ENCODE assay signal across 18 cellular contexts in genomic region chr5:50724-51499, GRCh38. TPM values are rescaled to one million over a fixed set of nuclear protein-coding genes. Genes with fewer than 3 reads are reported as not detected.
DNase-seq lines count a peak whose midpoint lies in the region; ATAC-seq, FAIRE-seq and TF ChIP-seq lines count a peak whose summit lies in the region.
"Had no signal": no experiment of that assay in that cellular context is flagged by ENCODE, and none has a peak within 500 bp of the region (broad histone marks: within the 10 kb centered on the region; RNA-seq: fewer than 3 reads in every experiment).

No MANE protein-coding gene starts in this region.

- TF ChIP-seq POLR2A in A549 (IDR thresholded peaks at IDR 0.05; ENCODE audit: low read length) (no peak), prostate gland (IDR thresholded peaks at IDR 0.05) (no peak)

- H3K9me3 ChIP-seq in A549 (no peaks in the 10 kb centered on the region), H9 (ENCODE audit: control insufficient read depth, low read depth, low read length) (no peaks in the 10 kb centered on the region), endodermal cell (ENCODE audit: control insufficient read depth, low read length) (no peaks in the 10 kb centered on the region), neural cell (ENCODE audit: low read length) (peaks cover 3% of the 10 kb centered on the region), prostate gland (no peaks in the 10 kb centered on the region), PC-9 (ENCODE audit: insufficient read depth, low read depth) (no peaks in the 10 kb centered on the region)

- no peaks in the 10 kb centered on the region for H3K79me1 ChIP-seq in H9 (ENCODE audit: insufficient read depth, low read depth, low read length, poor library complexity, severe bottlenecking)

- H3K36me3 Mint-ChIP-seq in H9 (ENCODE audit: insufficient read depth in 1 of 3, low read depth in 3 of 3) (no peaks in the 10 kb centered on the region), endodermal cell (ENCODE audit: low read depth) (no peaks in the 10 kb centered on the region)

- H4K8ac ChIP-seq in H9 (replicated peaks; ENCODE audit: insufficient read length, low read depth, low read length): no peak overlapping the region

- H3T11ph ChIP-seq in H9 (ENCODE audit: low read length): no peak overlapping the region

- H2AFZ ChIP-seq in H9 (ENCODE audit: low read length) (no peak overlapping the region), neural cell (ENCODE audit: low read depth, low read length) (no peak overlapping the region), PC-9 (no peak overlapping the region)

- TF ChIP-seq RAD21 in A549 (conservative IDR thresholded peaks at IDR 0.05 in 1 of 2, IDR thresholded peaks at IDR 0.05 in 1 of 2): no peak
- no peak for TF ChIP-seq RAD21 in neural cell (conservative IDR thresholded peaks at IDR 0.05)

- CTCF ChIA-PET in A549 (lab: Yijun Ruan, JAX) (no interaction called here), PC-9 (lab: Charles Lee) (no interaction called here)

- no peaks in the 10 kb centered on the region for H3K9me2 ChIP-seq in neural cell (ENCODE audit: insufficient read depth, low read length)
- H3K9me2 ChIP-seq in PC-9 (ENCODE audit: insufficient read depth): no peaks in the 10 kb centered on the region

- H3K36me3 ChIP-seq in endodermal cell (ENCODE audit: control insufficient read depth, insufficient read depth, low read length) (no peaks in the 10 kb centered on the region), neural cell (ENCODE audit: insufficient read depth, low read length) (no peaks in the 10 kb centered on the region), prostate gland (no peaks in the 10 kb centered on the region), PC-9 (ENCODE audit: low read depth) (no peaks in the 10 kb centered on the region)

- H3K27me3 Mint-ChIP-seq in H9 (ENCODE audit: low read depth): peaks cover 69% of the 10 kb centered on the region
- peaks cover 91% of the 10 kb centered on the region for H3K27me3 Mint-ChIP-seq in endodermal cell (ENCODE audit: insufficient read depth)

- H2BK15ac ChIP-seq in H9 (ENCODE audit: low read depth, low read length): no peak overlapping the region

- POLR2A ChIA-PET in A549 (lab: Yijun Ruan, JAX): no interaction called here
- POLR2A ChIA-PET in PC-9 (lab: Charles Lee; ENCODE audit: unreplicated experiment): no interaction called here

- H3K27me3 ChIP-seq in H9 (ENCODE audit: insufficient read depth, low read length): peaks cover 24% of the 10 kb centered on the region; the same call in 1 of the 2 replicates
- H3K27me3 ChIP-seq in endodermal cell (ENCODE audit: control insufficient read depth, insufficient read depth, low read length, poor library complexity, severe bottlenecking): peaks cover 74% of the 10 kb centered on the region
- peaks cover 67% of the 10 kb centered on the region for H3K27me3 ChIP-seq in neural cell (ENCODE audit: insufficient read depth, low read depth, low read length)
- H3K27me3 ChIP-seq in prostate gland (replicated peaks; ENCODE audit: insufficient read depth): no peaks in the 10 kb centered on the region
- H3K27me3 ChIP-seq in PC-9 (ENCODE audit: insufficient read depth, low read depth): peaks cover 8% of the 10 kb centered on the region

- H3K56ac ChIP-seq in H9 (ENCODE audit: insufficient read length, low read depth, low read length): no peak overlapping the region

- H3K79me2 ChIP-seq in H9 (ENCODE audit: insufficient read depth, low read length) (no peaks in the 10 kb centered on the region), neural cell (replicated peaks; ENCODE audit: insufficient read depth, low read length) (no peaks in the 10 kb centered on the region), PC-9 (ENCODE audit: low read depth) (no peaks in the 10 kb centered on the region)

- no peak overlapping the region for H2BK120ac ChIP-seq in H9 (ENCODE audit: low read depth, low read length, poor library complexity, severe bottlenecking)

- TF ChIP-seq EP300 in A549 (IDR thresholded peaks at IDR 0.05) (no peak), neural cell (conservative IDR thresholded peaks at IDR 0.05; ENCODE audit: poor library complexity, severe bottlenecking) (no peak)

- 84% methylated on average over 57 of the region's 60 CpGs for WGBS in A549 (ENCODE audit: missing lambda C conversion rate)
- WGBS in H9 (ENCODE audit: extremely low coverage, insufficient read length, low lambda C conversion rate): 100% methylated on average over 1 of the region's 60 CpGs
- WGBS in endodermal cell (ENCODE audit: insufficient coverage in 1 of 2, insufficient read length in 1 of 2), 2 experiments: 85 to 88% methylated on average over 55 to 60 of the region's 60 CpGs
- WGBS in prostate gland: 81% methylated on average over 60 of the region's 60 CpGs

- H3K4me1 ChIP-seq in A549: 0 out of 3 replicates have a peak, but pooled peaks cover 5% of the 10 kb centered on the region
- H3K4me1 ChIP-seq in H9 (ENCODE audit: insufficient read depth, low read length): no peaks in the 10 kb centered on the region
- H3K4me1 ChIP-seq in endodermal cell (ENCODE audit: control insufficient read depth, insufficient read depth, low read length): no peaks in the 10 kb centered on the region
- no peaks in the 10 kb centered on the region for H3K4me1 ChIP-seq in prostate gland (replicated peaks)
- peaks cover 4% of the 10 kb centered on the region for H3K4me1 ChIP-seq in PC-9 (replicated peaks; ENCODE audit: insufficient read depth)

- H3K18ac ChIP-seq in H9 (ENCODE audit: insufficient read length, low read depth, low read length): no peak overlapping the region

- H3K4me2 ChIP-seq in A549 (no peak overlapping the region), H9 (ENCODE audit: insufficient read depth, insufficient read length, low read length) (peak overlapping the region; percentile 15), neural cell (ENCODE audit: low read length) (no peak overlapping the region), PC-9 (no peak overlapping the region)

- H4K5ac ChIP-seq in H9 (ENCODE audit: insufficient read length, low read depth, low read length): no peak overlapping the region

- H3K9me3 Mint-ChIP-seq in H9 (no peaks in the 10 kb centered on the region), endodermal cell (no peaks in the 10 kb centered on the region)

- no peak overlapping the region; the same call in 1 of the 2 replicates for H3K14ac ChIP-seq in H9 (ENCODE audit: insufficient read depth, low read length)

- no peak for DNase-seq in A549 (ENCODE audit: low read depth in 1 of 2, low spot score in 1 of 2)
- peak; percentile 39 for DNase-seq in H9
- DNase-seq in endodermal cell: peak; percentile 69
- DNase-seq in prostate gland (ENCODE audit: low spot score): no peak
- no peak for DNase-seq in NCI-H1092 (lab: John Stamatoyannopoulos, UW)
- no peak for DNase-seq in PC-9
- no peak for DNase-seq in effector CD4-positive, alpha-beta T cell
- DNase-seq: COR-L47, KG1, NCI-H1105, NCI-H1694 treated with DMSO at 0.1 percent for 48 hours, NCI-H446, Right ventricle myocardium superior had no signal

- H3K27ac Mint-ChIP-seq in H9 (no peak overlapping the region), endodermal cell (no peak overlapping the region)
- H3K27ac Mint-ChIP-seq: CD14-positive monocyte had no signal

- intact Hi-C loops in prostate gland (cut with DNase I): no loop called here
- intact Hi-C loops in PC-9 (cut with micrococcal nuclease; ENCODE audit: unreplicated experiment): no loop called here

- H4K20me1 ChIP-seq in H9 (ENCODE audit: control insufficient read depth, insufficient read depth, insufficient read length) (no peaks in the 10 kb centered on the region), neural cell (ENCODE audit: insufficient read depth) (no peaks in the 10 kb centered on the region), PC-9 (ENCODE audit: insufficient read depth) (no peaks in the 10 kb centered on the region)

- TF ChIP-seq CTCF in A549 (IDR thresholded peaks at IDR 0.05): no peak
- TF ChIP-seq CTCF in H9 (conservative IDR thresholded peaks at IDR 0.05): no peak
- no peak for TF ChIP-seq CTCF in endodermal cell (conservative IDR thresholded peaks at IDR 0.05)
- no peak for TF ChIP-seq CTCF in neural cell (IDR thresholded peaks at IDR 0.05; ENCODE audit: poor library complexity, severe bottlenecking)
- TF ChIP-seq CTCF in prostate gland (IDR thresholded peaks at IDR 0.05): no peak
- no peak for TF ChIP-seq CTCF in PC-9 (conservative IDR thresholded peaks at IDR 0.05)

- H3K27ac ChIP-seq in A549: no peak overlapping the region
- no peak overlapping the region for H3K27ac ChIP-seq in H9 (ENCODE audit: insufficient read length, low read depth, low read length)
- H3K27ac ChIP-seq in endodermal cell (ENCODE audit: low read depth, low read length): no peak overlapping the region
- no peak overlapping the region for H3K27ac ChIP-seq in neural cell (ENCODE audit: low read length)
- H3K27ac ChIP-seq in prostate gland: no peak overlapping the region
- no peak overlapping the region for H3K27ac ChIP-seq in PC-9
- H3K27ac ChIP-seq: HL-60 had no signal

- peaks cover 20% of the 10 kb centered on the region for H3K23me2 ChIP-seq in H9 (ENCODE audit: insufficient read length, low read depth, low read length, poor library complexity, severe bottlenecking)

- H3F3A ChIP-seq in neural cell (ENCODE audit: insufficient read depth, low read length, poor library complexity, severe bottlenecking) (no peaks in the 10 kb centered on the region), PC-9 (ENCODE audit: insufficient read depth, low read depth) (peaks cover 3% of the 10 kb centered on the region; the same call in 1 of the 2 replicates)

- H3K4ac ChIP-seq in H9 (ENCODE audit: low read depth, low read length): no peak overlapping the region

- H3K4me3 ChIP-seq in A549 (no peak overlapping the region), endodermal cell (ENCODE audit: low read length) (no peak overlapping the region), neural cell (ENCODE audit: low read length) (peak overlapping the region; percentile 59), prostate gland (no peak overlapping the region), PC-9 (no peak overlapping the region)

- H3K23ac ChIP-seq in H9 (ENCODE audit: insufficient read length, low read depth, low read length): no peak overlapping the region

- H3K4me3 Mint-ChIP-seq in H9 (peak overlapping the region in 1 of 2 experiments; percentile 41; a peak in 2 of 5 replicates), endodermal cell (peak overlapping the region; percentile 11)

- no peak overlapping the region for H2BK5ac ChIP-seq in H9 (ENCODE audit: insufficient read length, low read length)

- no peak overlapping the region for H2BK12ac ChIP-seq in H9 (ENCODE audit: insufficient read length, low read depth, low read length)

- no peak overlapping the region for H4K91ac ChIP-seq in H9 (ENCODE audit: insufficient read length, low read depth, low read length)

- no peak overlapping the region for H2AK5ac ChIP-seq in H9 (ENCODE audit: insufficient read length, low read length)

- BruUV-seq in PC-9 (replicated peaks; lab: Mats Ljungman, UMichigan): no TSS peak

- peaks cover 24 to 34% of the 10 kb centered on the region in 2 experiments for H3K4me1 Mint-ChIP-seq in H9
- H3K4me1 Mint-ChIP-seq in endodermal cell: peaks cover 2% of the 10 kb centered on the region
- H3K4me1 Mint-ChIP-seq: CD14-positive monocyte had no signal

- H2BK20ac ChIP-seq in H9 (ENCODE audit: low read depth, low read length, poor library complexity, severe bottlenecking): no peak overlapping the region

- H3K9ac ChIP-seq in H9 (ENCODE audit: extremely low read depth, insufficient read length, low read length) (no peak overlapping the region), endodermal cell (ENCODE audit: extremely low read depth, low read length, poor library complexity, severe bottlenecking) (no peak overlapping the region), neural cell (ENCODE audit: low read length) (no peak overlapping the region)

- no peak for ATAC-seq in A549
- ATAC-seq: HCT116 had no signal

- FAIRE-seq in A549 (lab: Jason Lieb, UNC): peak; percentile 67
- FAIRE-seq: GM18507 had no signal

RNA-seq across cellular contexts. Expression of gene PLEKHG4B, which starts 41.1 kb away (rescaled TPM):
- polyA plus RNA-seq in A549 (2011; rRNA removed): 0.59 and 0.78 TPM in 2 replicates
- 0.42 and 0.71 TPM in 2 replicates for polyA plus RNA-seq in A549 (2012; cell fraction: cytosol; rRNA removed)
- polyA plus RNA-seq in A549 (2012; cell fraction: nucleus; rRNA removed): 1.9 and 2.7 TPM in 2 replicates
- polyA plus RNA-seq in A549 (2017; fragmentation: RNase III; extraction: RNeasy Plus Mini Kit Qiagen cat#74134 plus additional on column Dnase treatment): 0.57 to 0.67 TPM (median 0.66 TPM) in 3 replicates
- polyA minus RNA-seq in A549 (2011; rRNA and poly(A)+ RNA removed): 0.12 and 0.73 TPM in 2 replicates
- 41.9 and 44.3 TPM in 2 replicates for total RNA-seq in H9 (2021)
- 10 to 100 TPM; 16.3 to 22.8 TPM for total RNA-seq in endodermal cell
- 20.9 TPM for polyA plus RNA-seq in endodermal cell (2013, experiment 1 of 2)
- 19.5 TPM for polyA plus RNA-seq in endodermal cell (2013, experiment 2 of 2)
- polyA plus RNA-seq in neural cell: 0.32 and 0.78 TPM in 2 replicates
- 0.46 and 0.73 TPM in 2 replicates for polyA minus RNA-seq in neural cell
- 10 to 100 TPM in 1 of 2 donors, 1 to 10 TPM in 1; 8.9 to 14.4 TPM for total RNA-seq in prostate gland
- total RNA-seq in PC-9 (2021): not detected in 2 replicates
- total RNA-seq: Right ventricle myocardium superior had no signal
- polyA plus RNA-seq: CD14-positive monocyte had no signal

Comparison
In these comparisons a context has a peak if more than half of its experiments do, and no peak if none do; other contexts are left out.
1. DNase-seq: peak in H9 (single experiment) and endodermal cell (single experiment); none in A549 (0 of 2), prostate gland (single experiment), NCI-H1092 (single experiment), PC-9 (0 of 2) and effector CD4-positive, alpha-beta T cell (single experiment).